Comparison of ENCODE assay signal across 8 cellular contexts in genomic region chr5:16465544-16466432, GRCh38.
DNase-seq lines count a peak whose midpoint lies in the region; ATAC-seq and FAIRE-seq lines count a peak whose summit lies in the region.

A gene with protein sequence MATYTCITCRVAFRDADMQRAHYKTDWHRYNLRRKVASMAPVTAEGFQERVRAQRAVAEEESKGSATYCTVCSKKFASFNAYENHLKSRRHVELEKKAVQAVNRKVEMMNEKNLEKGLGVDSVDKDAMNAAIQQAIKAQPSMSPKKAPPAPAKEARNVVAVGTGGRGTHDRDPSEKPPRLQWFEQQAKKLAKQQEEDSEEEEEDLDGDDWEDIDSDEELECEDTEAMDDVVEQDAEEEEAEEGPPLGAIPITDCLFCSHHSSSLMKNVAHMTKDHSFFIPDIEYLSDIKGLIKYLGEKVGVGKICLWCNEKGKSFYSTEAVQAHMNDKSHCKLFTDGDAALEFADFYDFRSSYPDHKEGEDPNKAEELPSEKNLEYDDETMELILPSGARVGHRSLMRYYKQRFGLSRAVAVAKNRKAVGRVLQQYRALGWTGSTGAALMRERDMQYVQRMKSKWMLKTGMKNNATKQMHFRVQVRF (minus strand): TSS chr5:16465800. CDS start chr5:16465665, 135 bp downstream.

- H3K27me3 Mint-ChIP-seq in effector memory CD8-positive, alpha-beta T cell, result no peaks in the 10 kb centered on the region

- peak within 1 kb of the TSS; percentile 96 to 99 for H3K4me3 Mint-ChIP-seq in effector memory CD8-positive, alpha-beta T cell

- peak; percentile 94 for FAIRE-seq in HTR-8/SVneo (lab: Jason Lieb, UNC)

- ATAC-seq in GM21381 (IDR thresholded peaks at IDR 0.05; ENCODE audit: unreplicated experiment), result peak; percentile 85
- peak; percentile 94 for ATAC-seq in effector memory CD8-positive, alpha-beta T cell (replicated peaks)

- H3K36me3 Mint-ChIP-seq in effector memory CD8-positive, alpha-beta T cell (ENCODE audit: insufficient read depth), result peaks cover 52% of the 10 kb centered on the region

- H3K9me3 Mint-ChIP-seq in effector memory CD8-positive, alpha-beta T cell, result no peaks in the 10 kb centered on the region

- peak within 1 kb of the TSS; percentile 97 for H3K27ac Mint-ChIP-seq in effector memory CD8-positive, alpha-beta T cell

- DNase-seq in COR-L47 (lab: John Stamatoyannopoulos, UW), result peak; percentile 86
- DNase-seq in HTR-8/SVneo (ENCODE audit: insufficient read length, low spot score), result peak; percentile 90
- DNase-seq in NOMO-1 treated with DMSO at 0.1 percent for 48 hours (lab: John Stamatoyannopoulos, UW; ENCODE audit: unreplicated experiment), result peak; percentile 97
- DNase-seq in activated CD8-positive, alpha-beta memory T cell treated with anti-CD3 and anti-CD28 coated beads for 4 hours (ENCODE audit: low read depth in 2 of 2), result peak; percentile 75 to 77
- DNase-seq in effector memory CD8-positive, alpha-beta T cell, result peak; percentile 84 to 85 (median 85)
- DNase-seq in medulla oblongata (ENCODE audit: extremely low spot score), result peak; percentile 97
- peak; percentile 83 for DNase-seq in stimulated activated CD8-positive, alpha-beta memory T cell treated with anti-CD3 and anti-CD28 coated beads, Interleukin-12 subunit alpha, Interleukin-12 subunit beta, amount 100 ng/mL, for 1 hour (ENCODE audit: low read depth)

- peaks cover 59 to 72% of the 10 kb centered on the region in 2 donors for H3K4me1 Mint-ChIP-seq in effector memory CD8-positive, alpha-beta T cell (ENCODE audit: low read depth in 2 of 2)

Comparison
In these comparisons a context has a peak if more than half of its experiments do, and no peak if none do; other contexts are left out.
1. Peak in every context shown above with its lines: DNase-seq and ATAC-seq.